In the genomic region with DNA sequence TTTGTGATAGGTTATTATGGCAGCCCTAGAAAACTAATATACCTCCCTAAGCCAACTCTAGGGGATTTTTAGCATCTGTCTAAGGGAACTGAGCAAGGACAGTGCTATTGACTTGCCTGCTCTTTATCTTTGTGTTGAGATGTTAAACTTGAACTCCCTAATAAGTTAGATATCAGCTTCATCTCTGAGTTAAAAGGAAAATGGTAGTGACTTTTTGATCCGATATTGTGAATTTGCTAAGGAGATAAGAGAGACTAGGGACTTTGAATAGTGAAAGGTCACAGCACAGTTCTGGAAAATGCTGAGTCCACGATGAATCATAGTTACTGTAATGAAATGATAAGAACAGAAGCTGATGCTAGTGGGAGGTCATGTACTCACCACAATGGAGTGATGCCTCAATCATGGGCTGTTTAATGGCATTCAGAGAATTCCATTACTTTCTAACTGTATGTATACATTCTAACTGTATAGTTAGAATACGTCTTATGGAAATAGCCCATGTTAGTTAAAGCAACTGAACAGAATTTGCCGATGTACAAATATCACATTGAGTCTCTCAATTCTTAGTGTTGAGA, we compare ENCODE assay signal across 1 cellular context.
TF ChIP-seq lines count a peak whose summit lies in the region.

No MANE protein-coding gene starts in this region.

TF ChIP-seq in K562, 482 proteins besides CTCF, POLR2A, EP300 and RAD21 (continued from another document and continues in another):
- TF ChIP-seq, protein P1, sequence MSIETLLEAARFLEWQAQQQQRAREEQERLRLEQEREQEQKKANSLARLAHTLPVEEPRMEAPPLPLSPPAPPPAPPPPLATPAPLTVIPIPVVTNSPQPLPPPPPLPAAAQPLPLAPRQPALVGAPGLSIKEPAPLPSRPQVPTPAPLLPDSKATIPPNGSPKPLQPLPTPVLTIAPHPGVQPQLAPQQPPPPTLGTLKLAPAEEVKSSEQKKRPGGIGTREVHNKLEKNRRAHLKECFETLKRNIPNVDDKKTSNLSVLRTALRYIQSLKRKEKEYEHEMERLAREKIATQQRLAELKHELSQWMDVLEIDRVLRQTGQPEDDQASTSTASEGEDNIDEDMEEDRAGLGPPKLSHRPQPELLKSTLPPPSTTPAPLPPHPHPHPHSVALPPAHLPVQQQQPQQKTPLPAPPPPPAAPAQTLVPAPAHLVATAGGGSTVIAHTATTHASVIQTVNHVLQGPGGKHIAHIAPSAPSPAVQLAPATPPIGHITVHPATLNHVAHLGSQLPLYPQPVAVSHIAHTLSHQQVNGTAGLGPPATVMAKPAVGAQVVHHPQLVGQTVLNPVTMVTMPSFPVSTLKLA (conservative IDR thresholded peaks at IDR 0.05) = peak in 1 of 2 experiments; percentile 76; a peak in 2 of 4 replicates
- TF ChIP-seq BCL6 (CRISPR knock-in tag; IDR thresholded peaks at IDR 0.05) (no peak), TCF7 (IDR thresholded peaks at IDR 0.05; ENCODE audit: borderline replicate concordance) (peak; percentile 92), PTBP1 (IDR thresholded peaks at IDR 0.05; ENCODE audit: low read depth, low read length) (no peak), ZNF584 (CRISPR knock-in tag; IDR thresholded peaks at IDR 0.05; ENCODE audit: low read depth) (peak; percentile 75), MED1 (CRISPR knock-in tag; IDR thresholded peaks at IDR 0.05; ENCODE audit: borderline replicate concordance) (no peak), ZNF41 (CRISPR knock-in tag; conservative IDR thresholded peaks at IDR 0.05) (no peak), ZNF274 (IDR thresholded peaks at IDR 0.05; ENCODE audit: borderline replicate concordance, low read depth, low read length) (no peak), PRPF4 (IDR thresholded peaks at IDR 0.05; ENCODE audit: insufficient read depth, low read depth, low read length, poor library complexity, severe bottlenecking) (no peak), SMAD3 (CRISPR knock-in tag; conservative IDR thresholded peaks at IDR 0.05) (0 out of 2 replicates have a peak, but pooled peaks have one; percentile 21), SMARCA4 (IDR thresholded peaks at IDR 0.05) (peak; percentile 100), CTBP1 (IDR thresholded peaks at IDR 0.05; ENCODE audit: borderline replicate concordance) (peak; percentile 92), SMARCA5 (IDR thresholded peaks at IDR 0.05) (no peak), HMG20B (CRISPR knock-in tag; IDR thresholded peaks at IDR 0.05) (no peak), ZNF766 (CRISPR knock-in tag; conservative IDR thresholded peaks at IDR 0.05) (peak; percentile 87), FOXJ2 (tag; IDR thresholded peaks at IDR 0.05) (peak; percentile 52; the same call in 1 of the 2 replicates), NFE2 (IDR thresholded peaks at IDR 0.05; ENCODE audit: low read depth) (peak; percentile 99), HOXB6 (CRISPR knock-in tag; IDR thresholded peaks at IDR 0.05; ENCODE audit: borderline replicate concordance) (no peak), SP1 (CRISPR knock-in tag; IDR thresholded peaks at IDR 0.05) (no peak), HDAC8 (tag; IDR thresholded peaks at IDR 0.05) (no peak), ZNF57 (CRISPR knock-in tag; IDR thresholded peaks at IDR 0.05) (no peak), RBBP5 (IDR thresholded peaks at IDR 0.05; ENCODE audit: borderline replicate concordance, insufficient read depth, low read length, poor library complexity, severe bottlenecking) (peak; percentile 27)
- TF ChIP-seq, protein P2, sequence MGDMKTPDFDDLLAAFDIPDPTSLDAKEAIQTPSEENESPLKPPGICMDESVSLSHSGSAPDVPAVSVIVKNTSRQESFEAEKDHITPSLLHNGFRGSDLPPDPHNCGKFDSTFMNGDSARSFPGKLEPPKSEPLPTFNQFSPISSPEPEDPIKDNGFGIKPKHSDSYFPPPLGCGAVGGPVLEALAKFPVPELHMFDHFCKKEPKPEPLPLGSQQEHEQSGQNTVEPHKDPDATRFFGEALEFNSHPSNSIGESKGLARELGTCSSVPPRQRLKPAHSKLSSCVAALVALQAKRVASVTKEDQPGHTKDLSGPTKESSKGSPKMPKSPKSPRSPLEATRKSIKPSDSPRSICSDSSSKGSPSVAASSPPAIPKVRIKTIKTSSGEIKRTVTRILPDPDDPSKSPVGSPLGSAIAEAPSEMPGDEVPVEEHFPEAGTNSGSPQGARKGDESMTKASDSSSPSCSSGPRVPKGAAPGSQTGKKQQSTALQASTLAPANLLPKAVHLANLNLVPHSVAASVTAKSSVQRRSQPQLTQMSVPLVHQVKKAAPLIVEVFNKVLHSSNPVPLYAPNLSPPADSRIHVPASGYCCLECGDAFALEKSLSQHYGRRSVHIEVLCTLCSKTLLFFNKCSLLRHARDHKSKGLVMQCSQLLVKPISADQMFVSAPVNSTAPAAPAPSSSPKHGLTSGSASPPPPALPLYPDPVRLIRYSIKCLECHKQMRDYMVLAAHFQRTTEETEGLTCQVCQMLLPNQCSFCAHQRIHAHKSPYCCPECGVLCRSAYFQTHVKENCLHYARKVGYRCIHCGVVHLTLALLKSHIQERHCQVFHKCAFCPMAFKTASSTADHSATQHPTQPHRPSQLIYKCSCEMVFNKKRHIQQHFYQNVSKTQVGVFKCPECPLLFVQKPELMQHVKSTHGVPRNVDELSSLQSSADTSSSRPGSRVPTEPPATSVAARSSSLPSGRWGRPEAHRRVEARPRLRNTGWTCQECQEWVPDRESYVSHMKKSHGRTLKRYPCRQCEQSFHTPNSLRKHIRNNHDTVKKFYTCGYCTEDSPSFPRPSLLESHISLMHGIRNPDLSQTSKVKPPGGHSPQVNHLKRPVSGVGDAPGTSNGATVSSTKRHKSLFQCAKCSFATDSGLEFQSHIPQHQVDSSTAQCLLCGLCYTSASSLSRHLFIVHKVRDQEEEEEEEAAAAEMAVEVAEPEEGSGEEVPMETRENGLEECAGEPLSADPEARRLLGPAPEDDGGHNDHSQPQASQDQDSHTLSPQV (IDR thresholded peaks at IDR 0.05) = peak; percentile 75
- TF ChIP-seq, protein P3, sequence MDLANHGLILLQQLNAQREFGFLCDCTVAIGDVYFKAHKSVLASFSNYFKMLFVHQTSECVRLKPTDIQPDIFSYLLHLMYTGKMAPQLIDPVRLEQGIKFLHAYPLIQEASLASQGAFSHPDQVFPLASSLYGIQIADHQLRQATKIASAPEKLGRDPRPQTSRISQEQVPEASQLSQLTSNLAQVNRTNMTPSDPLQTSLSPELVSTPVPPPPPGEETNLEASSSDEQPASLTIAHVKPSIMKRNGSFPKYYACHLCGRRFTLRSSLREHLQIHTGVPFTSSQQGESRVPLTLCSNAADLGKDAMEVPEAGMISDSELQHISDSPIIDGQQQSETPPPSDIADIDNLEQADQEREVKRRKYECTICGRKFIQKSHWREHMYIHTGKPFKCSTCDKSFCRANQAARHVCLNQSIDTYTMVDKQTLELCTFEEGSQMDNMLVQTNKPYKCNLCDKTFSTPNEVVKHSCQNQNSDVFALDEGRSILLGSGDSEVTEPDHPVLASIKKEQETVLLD (IDR thresholded peaks at IDR 0.05) = peak; percentile 85; the same call in 1 of the 2 replicates
- TF ChIP-seq, protein P4, sequence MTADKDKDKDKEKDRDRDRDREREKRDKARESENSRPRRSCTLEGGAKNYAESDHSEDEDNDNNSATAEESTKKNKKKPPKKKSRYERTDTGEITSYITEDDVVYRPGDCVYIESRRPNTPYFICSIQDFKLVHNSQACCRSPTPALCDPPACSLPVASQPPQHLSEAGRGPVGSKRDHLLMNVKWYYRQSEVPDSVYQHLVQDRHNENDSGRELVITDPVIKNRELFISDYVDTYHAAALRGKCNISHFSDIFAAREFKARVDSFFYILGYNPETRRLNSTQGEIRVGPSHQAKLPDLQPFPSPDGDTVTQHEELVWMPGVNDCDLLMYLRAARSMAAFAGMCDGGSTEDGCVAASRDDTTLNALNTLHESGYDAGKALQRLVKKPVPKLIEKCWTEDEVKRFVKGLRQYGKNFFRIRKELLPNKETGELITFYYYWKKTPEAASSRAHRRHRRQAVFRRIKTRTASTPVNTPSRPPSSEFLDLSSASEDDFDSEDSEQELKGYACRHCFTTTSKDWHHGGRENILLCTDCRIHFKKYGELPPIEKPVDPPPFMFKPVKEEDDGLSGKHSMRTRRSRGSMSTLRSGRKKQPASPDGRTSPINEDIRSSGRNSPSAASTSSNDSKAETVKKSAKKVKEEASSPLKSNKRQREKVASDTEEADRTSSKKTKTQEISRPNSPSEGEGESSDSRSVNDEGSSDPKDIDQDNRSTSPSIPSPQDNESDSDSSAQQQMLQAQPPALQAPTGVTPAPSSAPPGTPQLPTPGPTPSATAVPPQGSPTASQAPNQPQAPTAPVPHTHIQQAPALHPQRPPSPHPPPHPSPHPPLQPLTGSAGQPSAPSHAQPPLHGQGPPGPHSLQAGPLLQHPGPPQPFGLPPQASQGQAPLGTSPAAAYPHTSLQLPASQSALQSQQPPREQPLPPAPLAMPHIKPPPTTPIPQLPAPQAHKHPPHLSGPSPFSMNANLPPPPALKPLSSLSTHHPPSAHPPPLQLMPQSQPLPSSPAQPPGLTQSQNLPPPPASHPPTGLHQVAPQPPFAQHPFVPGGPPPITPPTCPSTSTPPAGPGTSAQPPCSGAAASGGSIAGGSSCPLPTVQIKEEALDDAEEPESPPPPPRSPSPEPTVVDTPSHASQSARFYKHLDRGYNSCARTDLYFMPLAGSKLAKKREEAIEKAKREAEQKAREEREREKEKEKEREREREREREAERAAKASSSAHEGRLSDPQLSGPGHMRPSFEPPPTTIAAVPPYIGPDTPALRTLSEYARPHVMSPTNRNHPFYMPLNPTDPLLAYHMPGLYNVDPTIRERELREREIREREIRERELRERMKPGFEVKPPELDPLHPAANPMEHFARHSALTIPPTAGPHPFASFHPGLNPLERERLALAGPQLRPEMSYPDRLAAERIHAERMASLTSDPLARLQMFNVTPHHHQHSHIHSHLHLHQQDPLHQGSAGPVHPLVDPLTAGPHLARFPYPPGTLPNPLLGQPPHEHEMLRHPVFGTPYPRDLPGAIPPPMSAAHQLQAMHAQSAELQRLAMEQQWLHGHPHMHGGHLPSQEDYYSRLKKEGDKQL (CRISPR knock-in tag; IDR thresholded peaks at IDR 0.05; ENCODE audit: borderline replicate concordance) = no peak
- TF ChIP-seq, protein P5, sequence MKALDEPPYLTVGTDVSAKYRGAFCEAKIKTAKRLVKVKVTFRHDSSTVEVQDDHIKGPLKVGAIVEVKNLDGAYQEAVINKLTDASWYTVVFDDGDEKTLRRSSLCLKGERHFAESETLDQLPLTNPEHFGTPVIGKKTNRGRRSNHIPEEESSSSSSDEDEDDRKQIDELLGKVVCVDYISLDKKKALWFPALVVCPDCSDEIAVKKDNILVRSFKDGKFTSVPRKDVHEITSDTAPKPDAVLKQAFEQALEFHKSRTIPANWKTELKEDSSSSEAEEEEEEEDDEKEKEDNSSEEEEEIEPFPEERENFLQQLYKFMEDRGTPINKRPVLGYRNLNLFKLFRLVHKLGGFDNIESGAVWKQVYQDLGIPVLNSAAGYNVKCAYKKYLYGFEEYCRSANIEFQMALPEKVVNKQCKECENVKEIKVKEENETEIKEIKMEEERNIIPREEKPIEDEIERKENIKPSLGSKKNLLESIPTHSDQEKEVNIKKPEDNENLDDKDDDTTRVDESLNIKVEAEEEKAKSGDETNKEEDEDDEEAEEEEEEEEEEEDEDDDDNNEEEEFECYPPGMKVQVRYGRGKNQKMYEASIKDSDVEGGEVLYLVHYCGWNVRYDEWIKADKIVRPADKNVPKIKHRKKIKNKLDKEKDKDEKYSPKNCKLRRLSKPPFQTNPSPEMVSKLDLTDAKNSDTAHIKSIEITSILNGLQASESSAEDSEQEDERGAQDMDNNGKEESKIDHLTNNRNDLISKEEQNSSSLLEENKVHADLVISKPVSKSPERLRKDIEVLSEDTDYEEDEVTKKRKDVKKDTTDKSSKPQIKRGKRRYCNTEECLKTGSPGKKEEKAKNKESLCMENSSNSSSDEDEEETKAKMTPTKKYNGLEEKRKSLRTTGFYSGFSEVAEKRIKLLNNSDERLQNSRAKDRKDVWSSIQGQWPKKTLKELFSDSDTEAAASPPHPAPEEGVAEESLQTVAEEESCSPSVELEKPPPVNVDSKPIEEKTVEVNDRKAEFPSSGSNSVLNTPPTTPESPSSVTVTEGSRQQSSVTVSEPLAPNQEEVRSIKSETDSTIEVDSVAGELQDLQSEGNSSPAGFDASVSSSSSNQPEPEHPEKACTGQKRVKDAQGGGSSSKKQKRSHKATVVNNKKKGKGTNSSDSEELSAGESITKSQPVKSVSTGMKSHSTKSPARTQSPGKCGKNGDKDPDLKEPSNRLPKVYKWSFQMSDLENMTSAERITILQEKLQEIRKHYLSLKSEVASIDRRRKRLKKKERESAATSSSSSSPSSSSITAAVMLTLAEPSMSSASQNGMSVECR (CRISPR knock-in tag; IDR thresholded peaks at IDR 0.05) = no peak
- TF ChIP-seq, protein P6, sequence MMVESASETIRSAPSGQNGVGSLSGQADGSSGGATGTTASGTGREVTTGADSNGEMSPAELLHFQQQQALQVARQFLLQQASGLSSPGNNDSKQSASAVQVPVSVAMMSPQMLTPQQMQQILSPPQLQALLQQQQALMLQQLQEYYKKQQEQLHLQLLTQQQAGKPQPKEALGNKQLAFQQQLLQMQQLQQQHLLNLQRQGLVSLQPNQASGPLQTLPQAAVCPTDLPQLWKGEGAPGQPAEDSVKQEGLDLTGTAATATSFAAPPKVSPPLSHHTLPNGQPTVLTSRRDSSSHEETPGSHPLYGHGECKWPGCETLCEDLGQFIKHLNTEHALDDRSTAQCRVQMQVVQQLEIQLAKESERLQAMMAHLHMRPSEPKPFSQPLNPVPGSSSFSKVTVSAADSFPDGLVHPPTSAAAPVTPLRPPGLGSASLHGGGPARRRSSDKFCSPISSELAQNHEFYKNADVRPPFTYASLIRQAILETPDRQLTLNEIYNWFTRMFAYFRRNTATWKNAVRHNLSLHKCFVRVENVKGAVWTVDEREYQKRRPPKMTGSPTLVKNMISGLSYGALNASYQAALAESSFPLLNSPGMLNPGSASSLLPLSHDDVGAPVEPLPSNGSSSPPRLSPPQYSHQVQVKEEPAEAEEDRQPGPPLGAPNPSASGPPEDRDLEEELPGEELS (CRISPR knock-in tag; IDR thresholded peaks at IDR 0.05; ENCODE audit: borderline replicate concordance) = no peak
- TF ChIP-seq, protein P7, sequence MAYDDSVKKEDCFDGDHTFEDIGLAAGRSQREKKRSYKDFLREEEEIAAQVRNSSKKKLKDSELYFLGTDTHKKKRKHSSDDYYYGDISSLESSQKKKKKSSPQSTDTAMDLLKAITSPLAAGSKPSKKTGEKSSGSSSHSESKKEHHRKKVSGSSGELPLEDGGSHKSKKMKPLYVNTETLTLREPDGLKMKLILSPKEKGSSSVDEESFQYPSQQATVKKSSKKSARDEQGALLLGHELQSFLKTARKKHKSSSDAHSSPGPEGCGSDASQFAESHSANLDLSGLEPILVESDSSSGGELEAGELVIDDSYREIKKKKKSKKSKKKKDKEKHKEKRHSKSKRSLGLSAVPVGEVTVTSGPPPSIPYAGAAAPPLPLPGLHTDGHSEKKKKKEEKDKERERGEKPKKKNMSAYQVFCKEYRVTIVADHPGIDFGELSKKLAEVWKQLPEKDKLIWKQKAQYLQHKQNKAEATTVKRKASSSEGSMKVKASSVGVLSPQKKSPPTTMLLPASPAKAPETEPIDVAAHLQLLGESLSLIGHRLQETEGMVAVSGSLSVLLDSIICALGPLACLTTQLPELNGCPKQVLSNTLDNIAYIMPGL (CRISPR knock-in tag; IDR thresholded peaks at IDR 0.05) = no peak
